Comparison of ENCODE assay signal across 19 cellular contexts in the genomic region with DNA sequence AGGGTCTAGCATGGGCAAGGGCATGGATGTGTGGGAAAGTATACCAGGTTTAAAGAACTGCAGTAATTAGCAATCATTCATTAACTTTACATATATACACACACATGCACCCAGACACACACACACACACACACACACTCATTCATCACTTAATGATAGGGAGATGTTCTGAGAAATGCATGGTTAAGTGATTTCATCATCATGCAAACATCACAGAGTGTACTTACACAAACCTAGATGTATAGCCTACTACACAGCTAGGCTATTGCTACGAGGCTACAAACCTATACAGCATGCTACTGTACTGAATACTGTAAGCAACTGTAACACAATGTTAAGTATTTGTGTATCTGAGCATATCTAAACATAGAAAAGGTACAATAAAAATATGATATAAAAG.
DNase-seq lines count a peak whose midpoint lies in the region; ATAC-seq and TF ChIP-seq lines count a peak whose summit lies in the region.
"Had no signal": no experiment of that assay in that cellular context is flagged by ENCODE, and none has a peak within 500 bp of the region (broad histone marks: within the 10 kb centered on the region; RNA-seq: fewer than 3 reads in every experiment).

No MANE protein-coding gene starts in this region.

- peaks cover 0 to 34% (median 7%) of the 10 kb centered on the region in 9 donors for H3K4me1 ChIP-seq in heart right ventricle

- peak overlapping the region in 6 of 10 donors; percentile 22 to 67 (median 44) for H3K27ac ChIP-seq in heart right ventricle

- TF ChIP-seq CTCF in heart right ventricle (IDR thresholded peaks at IDR 0.05) (no peak), fibroblast of mammary gland (conservative IDR thresholded peaks at IDR 0.05; ENCODE audit: control insufficient read depth, insufficient read depth, low read depth, low read length) (no peak)

- no peaks in the 10 kb centered on the region for H3K27me3 ChIP-seq in heart right ventricle

- no peaks in the 10 kb centered on the region for H3K36me3 ChIP-seq in heart right ventricle

- WGBS in heart right ventricle, 2 donors = 91 to 97% methylated on average over 1 of the region's 1 CpG

- H3K4me3 ChIP-seq in heart right ventricle = no peak overlapping the region
- H3K4me3 ChIP-seq in fibroblast of mammary gland (ENCODE audit: control insufficient read depth, low read depth, low read length) = no peak overlapping the region

- DNase-seq in heart right ventricle (no peak), left ventricle myocardium superior (no peak), MV-4-11 (lab: John Stamatoyannopoulos, UW) (peak; percentile 18), fibroblast of mammary gland (ENCODE audit: low read depth) (peak; percentile 44), nucleus accumbens (lab: John Stamatoyannopoulos, UW) (no peak), iPS-NIHi11 (ENCODE audit: low spot score) (no peak)
- DNase-seq: 8988T, COR-L47, H7, MM.1S, NCI-H1092 treated with DMSO at 0.1 percent for 48 hours, NCI-H146, NCI-H2081, NCI-H2171 treated with DMSO at 0.1 percent for 48 hours, NCI-H774, SHP77, T-helper 1 cell had no signal

- intact Hi-C loops in heart right ventricle (cut with DNase I) = loop anchor here in 1 of 10 donors (10.0 kb wide), 1 partner anchor 52 kb away; no protein-coding TSS in a partner anchor
- intact Hi-C loops in left ventricle myocardium superior (cut with micrococcal nuclease) = no loop called here

- H3K9me3 ChIP-seq in heart right ventricle = peaks cover 0 to 6% (median 0%) of the 10 kb centered on the region in 11 donors

- ATAC-seq in heart right ventricle (no peak), left ventricle myocardium superior (no peak), GM18519 (IDR thresholded peaks at IDR 0.05; ENCODE audit: low FRiP score, unreplicated experiment) (no peak), HG02759 (IDR thresholded peaks at IDR 0.05; ENCODE audit: unreplicated experiment) (no peak)

Comparison
In these comparisons a context has a peak if more than half of its experiments do, and no peak if none do; other contexts are left out.
1. DNase-seq: peak in MV-4-11 (single experiment) and fibroblast of mammary gland (single experiment); none in heart right ventricle (0 of 2), left ventricle myocardium superior (single experiment), nucleus accumbens (0 of 56) and iPS-NIHi11 (single experiment).